In genomic region chr3:61947456-61947855, GRCh38 we compare ENCODE assay signal across 27 cellular contexts.
DNase-seq lines count a peak whose midpoint lies in the region; ATAC-seq and TF ChIP-seq lines count a peak whose summit lies in the region.
"Had no signal": no experiment of that assay in that cellular context is flagged by ENCODE, and none has a peak within 500 bp of the region (broad histone marks: within the 10 kb centered on the region; RNA-seq: fewer than 3 reads in every experiment).

No MANE protein-coding gene starts in this region.

- no peak overlapping the region for H2BK12ac ChIP-seq in neuronal stem cell (ENCODE audit: low read length)

- no peak for ATAC-seq in lower lobe of right lung
- ATAC-seq: A549; activated CD4-positive, alpha-beta T cell treated with anti-CD3 and anti-CD28 coated beads for 36 hours; activated CD8-positive, alpha-beta T cell treated with anti-CD3 and anti-CD28 coated beads, Interleukin-2, amount 10 ng/mL, durations not matched to agents 7 days and 5 days; CD8-positive, alpha-beta T cell; foreskin keratinocyte; naive thymus-derived CD8-positive, alpha-beta T cell; PC-3; stimulated activated naive B cell treated with anti-CD40 and anti-IgM and Interleukin-4, amounts not matched to agents 10 μg/mL and 1 μg/mL and 100 μg/mL, for 72 hours had no signal

- H3K9ac ChIP-seq in BLaER1 = no peak overlapping the region
- no peak overlapping the region for H3K9ac ChIP-seq in neuronal stem cell (ENCODE audit: low read depth, low read length, poor library complexity)
- no peak overlapping the region for H3K9ac ChIP-seq in MM.1S (ENCODE audit: low read length)

- no peak for TF ChIP-seq CTCF in endothelial cell (IDR thresholded peaks at IDR 0.05; ENCODE audit: unreplicated experiment)
- TF ChIP-seq CTCF in MM.1S (IDR thresholded peaks at IDR 0.05; ENCODE audit: low read length) = no peak
- no peak for TF ChIP-seq CTCF in lower lobe of right lung (IDR thresholded peaks at IDR 0.05)

- H3K4me1 Mint-ChIP-seq in endothelial cell (ENCODE audit: unreplicated experiment) = peaks cover 33% of the 10 kb centered on the region
- H3K4me1 Mint-ChIP-seq: activated CD4-positive, alpha-beta T cell treated with anti-CD3 and anti-CD28 coated beads for 36 hours; IgD-negative memory B cell; naive thymus-derived CD8-positive, alpha-beta T cell; stimulated activated naive B cell treated with anti-CD40 and anti-IgM and Interleukin-4, amounts not matched to agents 10 μg/mL and 1 μg/mL and 100 μg/mL, for 72 hours had no signal

- WGBS in neuronal stem cell (ENCODE audit: extremely low coverage in 2 of 2, insufficient read length in 2 of 2, insufficient replicate concordance in 1 of 2), 2 donors = no CpG with 5 or more reads among the region's 4 CpGs

- peaks cover 60% of the 10 kb centered on the region for H3K4me1 ChIP-seq in BLaER1
- H3K4me1 ChIP-seq in neuronal stem cell (ENCODE audit: control insufficient read depth in 2 of 2, insufficient read depth in 1 of 2, low read depth in 1 of 2, low read length in 2 of 2) = peaks cover 19 to 27% of the 10 kb centered on the region in 2 donors
- no peaks in the 10 kb centered on the region for H3K4me1 ChIP-seq in MM.1S (ENCODE audit: low read length)
- H3K4me1 ChIP-seq in lower lobe of right lung = no peaks in the 10 kb centered on the region
- H3K4me1 ChIP-seq: A549, adrenal gland, foreskin keratinocyte had no signal

- intact Hi-C loops in lower lobe of right lung (cut with DNase I) = no loop called here

- no peaks in the 10 kb centered on the region for H3K36me3 ChIP-seq in BLaER1
- H3K36me3 ChIP-seq in neuronal stem cell (replicated peaks in 1 of 2; ENCODE audit: control insufficient read depth in 2 of 2, insufficient read depth in 2 of 2, low read length in 2 of 2) = no peaks in the 10 kb centered on the region
- no peaks in the 10 kb centered on the region for H3K36me3 ChIP-seq in MM.1S (replicated peaks; ENCODE audit: insufficient read depth, low read length)
- no peaks in the 10 kb centered on the region for H3K36me3 ChIP-seq in lower lobe of right lung
- H3K36me3 ChIP-seq: adrenal gland, esophagus muscularis mucosa, heart right ventricle, suprapubic skin had no signal

- H4K20me1 ChIP-seq in BLaER1 = no peaks in the 10 kb centered on the region
- H4K20me1 ChIP-seq in MM.1S (ENCODE audit: insufficient read depth, low read length) = no peaks in the 10 kb centered on the region

- peak; percentile 62 to 73 for DNase-seq in Kasumi-1 (lab: John Stamatoyannopoulos, UW)
- DNase-seq in endothelial cell (ENCODE audit: low spot score) = no peak
- no peak for DNase-seq in neuronal stem cell (ENCODE audit: low spot score)
- no peak for DNase-seq in NCI-H226
- DNase-seq in MM.1S = no peak
- DNase-seq in stimulated activated CD8-positive, alpha-beta memory T cell treated with anti-CD3 and anti-CD28 coated beads, Interleukin-4, amount 100 ng/mL, for 48 hours = no peak
- DNase-seq in lower lobe of right lung = no peak
- DNase-seq: activated CD4-positive, alpha-beta T cell treated with anti-CD3 and anti-CD28 coated beads for 36 hours; activated CD8-positive, alpha-beta T cell treated with anti-CD3 and anti-CD28 coated beads, Interleukin-2, amount 10 ng/mL, durations not matched to agents 7 days and 5 days; activated naive CD4-positive, alpha-beta T cell treated with anti-CD3 and anti-CD28 coated beads for 36 hours; adrenal gland; CD8-positive, alpha-beta T cell; foreskin keratinocyte; heart right ventricle; naive thymus-derived CD8-positive, alpha-beta T cell; NCI-H1092; NCI-H187; NCI-H69; PC-3; stimulated activated naive B cell treated with anti-CD40 and anti-IgM and Interleukin-4, amounts not matched to agents 10 μg/mL and 1 μg/mL and 100 μg/mL, for 72 hours had no signal

- peak overlapping the region; percentile 62 for H3K4me2 ChIP-seq in BLaER1
- H3K4me2 ChIP-seq in neuronal stem cell (ENCODE audit: insufficient read depth, low read length, poor library complexity, severe bottlenecking) = no peak overlapping the region
- no peak overlapping the region for H3K4me2 ChIP-seq in MM.1S (ENCODE audit: low read depth, low read length)
- H3K4me2 ChIP-seq: A549 had no signal

- H3K36me3 Mint-ChIP-seq in endothelial cell (ENCODE audit: low read depth, unreplicated experiment) = no peaks in the 10 kb centered on the region
- H3K36me3 Mint-ChIP-seq: CD8-positive, alpha-beta T cell; naive thymus-derived CD8-positive, alpha-beta T cell; stimulated activated naive B cell treated with anti-CD40 and anti-IgM and Interleukin-4, amounts not matched to agents 10 μg/mL and 1 μg/mL and 100 μg/mL, for 72 hours had no signal

- H2AFZ ChIP-seq in neuronal stem cell (ENCODE audit: low read length) (peak overlapping the region; percentile 42), MM.1S (ENCODE audit: low read length) (no peak overlapping the region)

- no peak overlapping the region for H2BK5ac ChIP-seq in neuronal stem cell (ENCODE audit: low read length)

- no peaks in the 10 kb centered on the region for H3F3A ChIP-seq in MM.1S (ENCODE audit: insufficient read depth, low read length)

- peaks cover 2% of the 10 kb centered on the region for H3K79me1 ChIP-seq in neuronal stem cell (ENCODE audit: low read depth, low read length)

- H3K27ac Mint-ChIP-seq in endothelial cell (ENCODE audit: unreplicated experiment) = peak overlapping the region; percentile 51
- H3K27ac Mint-ChIP-seq: activated CD4-positive, alpha-beta T cell treated with anti-CD3 and anti-CD28 coated beads for 36 hours; activated CD8-positive, alpha-beta T cell treated with anti-CD3 and anti-CD28 coated beads, Interleukin-2, amount 10 ng/mL, durations not matched to agents 7 days and 5 days; activated naive CD4-positive, alpha-beta T cell treated with anti-CD3 and anti-CD28 coated beads for 36 hours; CD8-positive, alpha-beta T cell; dendritic cell treated with granulocyte-macrophage colony-stimulating factor and Interleukin-4, amounts not matched to agents 40 ng/mL and 50 ng/mL, for 4 days; naive thymus-derived CD8-positive, alpha-beta T cell; stimulated activated naive B cell treated with anti-CD40 and anti-IgM and Interleukin-4, amounts not matched to agents 10 μg/mL and 1 μg/mL and 100 μg/mL, for 72 hours; T-helper 2 cell treated with Interferon-gamma antibody and Interleukin-4, amounts not matched to agents 5 μg/mL and 100 μg/mL, for 36 hours had no signal

- no peaks in the 10 kb centered on the region for H3K27me3 Mint-ChIP-seq in endothelial cell (ENCODE audit: unreplicated experiment)
- H3K27me3 Mint-ChIP-seq: activated CD4-positive, alpha-beta T cell treated with anti-CD3 and anti-CD28 coated beads for 36 hours; dendritic cell treated with granulocyte-macrophage colony-stimulating factor and Interleukin-4, amounts not matched to agents 40 ng/mL and 50 ng/mL, for 4 days; IgD-negative memory B cell; naive thymus-derived CD8-positive, alpha-beta T cell; stimulated activated naive B cell treated with anti-CD40 and anti-IgM and Interleukin-4, amounts not matched to agents 10 μg/mL and 1 μg/mL and 100 μg/mL, for 72 hours had no signal

- no peak overlapping the region for H4K8ac ChIP-seq in neuronal stem cell (ENCODE audit: low read depth, low read length)

- no peak overlapping the region for H3K4me3 ChIP-seq in BLaER1
- no peak overlapping the region for H3K4me3 ChIP-seq in neuronal stem cell (ENCODE audit: low read length in 2 of 2)
- H3K4me3 ChIP-seq in MM.1S (ENCODE audit: low read length) = no peak overlapping the region
- no peak overlapping the region for H3K4me3 ChIP-seq in lower lobe of right lung
- H3K4me3 ChIP-seq: A549, adrenal gland, esophagus muscularis mucosa, heart right ventricle, suprapubic skin had no signal

- no peak overlapping the region for H3K18ac ChIP-seq in neuronal stem cell (ENCODE audit: low read length)

- no peak overlapping the region for H3K4ac ChIP-seq in neuronal stem cell (ENCODE audit: low read length)

- H3K27me3 ChIP-seq in BLaER1 (no peaks in the 10 kb centered on the region), neuronal stem cell (ENCODE audit: control insufficient read depth in 3 of 3, insufficient read depth in 3 of 3, low read depth in 1 of 3, low read length in 3 of 3) (no peaks in the 10 kb centered on the region), MM.1S (replicated peaks; ENCODE audit: insufficient read depth, low read length) (no peaks in the 10 kb centered on the region), lower lobe of right lung (ENCODE audit: low read depth) (no peaks in the 10 kb centered on the region)
- H3K27me3 ChIP-seq: adrenal gland, esophagus muscularis mucosa, foreskin keratinocyte, heart right ventricle, suprapubic skin had no signal

- no peaks in the 10 kb centered on the region for H3K9me3 Mint-ChIP-seq in endothelial cell (ENCODE audit: unreplicated experiment)
- H3K9me3 Mint-ChIP-seq: activated naive CD4-positive, alpha-beta T cell treated with anti-CD3 and anti-CD28 coated beads for 36 hours; T-helper 2 cell treated with Interferon-gamma antibody and Interleukin-4, amounts not matched to agents 5 μg/mL and 100 μg/mL, for 36 hours had no signal

- H3K79me2 ChIP-seq in MM.1S (ENCODE audit: low read length) = no peaks in the 10 kb centered on the region

- no peak overlapping the region for H3K14ac ChIP-seq in neuronal stem cell (ENCODE audit: low read length)

- peak overlapping the region; percentile 28; the same call in 1 of the 2 replicates for H3K27ac ChIP-seq in BLaER1
- H3K27ac ChIP-seq in neuronal stem cell (replicated peaks; ENCODE audit: low read length) = peak overlapping the region; percentile 33
- no peak overlapping the region for H3K27ac ChIP-seq in MM.1S (ENCODE audit: low read length)
- H3K27ac ChIP-seq in lower lobe of right lung = no peak overlapping the region
- H3K27ac ChIP-seq: A549, adrenal gland, esophagus muscularis mucosa, foreskin keratinocyte, suprapubic skin had no signal

- H4K91ac ChIP-seq in neuronal stem cell (ENCODE audit: low read depth, low read length, poor library complexity) = no peak overlapping the region

- H3K9me2 ChIP-seq in MM.1S (replicated peaks; ENCODE audit: insufficient read depth, low read length) = no peaks in the 10 kb centered on the region

- H3K4me3 Mint-ChIP-seq in endothelial cell (ENCODE audit: unreplicated experiment) = no peak overlapping the region
- H3K4me3 Mint-ChIP-seq: activated CD4-positive, alpha-beta T cell treated with anti-CD3 and anti-CD28 coated beads for 36 hours; activated CD8-positive, alpha-beta T cell treated with anti-CD3 and anti-CD28 coated beads, Interleukin-2, amount 10 ng/mL, durations not matched to agents 7 days and 5 days; activated naive CD4-positive, alpha-beta T cell treated with anti-CD3 and anti-CD28 coated beads for 36 hours; CD8-positive, alpha-beta T cell; dendritic cell treated with granulocyte-macrophage colony-stimulating factor and Interleukin-4, amounts not matched to agents 40 ng/mL and 50 ng/mL, for 4 days; IgD-negative memory B cell; naive thymus-derived CD8-positive, alpha-beta T cell; stimulated activated naive B cell treated with anti-CD40 and anti-IgM and Interleukin-4, amounts not matched to agents 10 μg/mL and 1 μg/mL and 100 μg/mL, for 72 hours; T-helper 2 cell treated with Interferon-gamma antibody and Interleukin-4, amounts not matched to agents 5 μg/mL and 100 μg/mL, for 36 hours had no signal

- no peak overlapping the region for H3K23ac ChIP-seq in neuronal stem cell (ENCODE audit: low read depth, low read length, poor library complexity)

- no peak overlapping the region for H2BK15ac ChIP-seq in neuronal stem cell (ENCODE audit: low read length)

- no peak overlapping the region for H2AK5ac ChIP-seq in neuronal stem cell (ENCODE audit: low read depth, low read length)

- no peak overlapping the region for H2BK120ac ChIP-seq in neuronal stem cell (ENCODE audit: low read depth, low read length)

- H3K9me3 ChIP-seq in BLaER1 (0 out of 2 replicates have a peak, but pooled peaks cover 8% of the 10 kb centered on the region), neuronal stem cell (replicated peaks in 1 of 2; ENCODE audit: control insufficient read depth in 2 of 2, insufficient read depth in 1 of 2, low read depth in 1 of 2, low read length in 2 of 2) (peaks cover 0 to 4% of the 10 kb centered on the region in 2 donors), MM.1S (replicated peaks; ENCODE audit: insufficient read depth, low read length) (no peaks in the 10 kb centered on the region), lower lobe of right lung (no peaks in the 10 kb centered on the region)
- H3K9me3 ChIP-seq: A549, adrenal gland, esophagus muscularis mucosa, suprapubic skin had no signal

Comparison
In these comparisons a context has a peak if more than half of its experiments do, and no peak if none do; other contexts are left out.
1. H3K27ac ChIP-seq: peak in BLaER1 (single experiment) and neuronal stem cell (single experiment); none in MM.1S (single experiment) and lower lobe of right lung (single experiment).
2. DNase-seq: peak in Kasumi-1 (2 of 2); none in endothelial cell (single experiment), neuronal stem cell (single experiment), NCI-H226 (single experiment), MM.1S (single experiment), stimulated activated CD8-positive, alpha-beta memory T cell treated with anti-CD3 and anti-CD28 coated beads, Interleukin-4, amount 100 ng/mL, for 48 hours (single experiment) and lower lobe of right lung (single experiment).